17 cellular contexts compared by ENCODE assay signal in genomic region chr5:178250263-178250662, GRCh38.
"Had no signal": no experiment of that assay in that cellular context is flagged by ENCODE, and none has a peak within 500 bp of the region (broad histone marks: within the 10 kb centered on the region; RNA-seq: fewer than 3 reads in every experiment).

No MANE protein-coding gene starts in this region.

- H3K27ac ChIP-seq: brain microvascular endothelial cell, epithelial cell of prostate, neutrophil, vagina, VCaP had no signal

- H3K27me3 ChIP-seq: brain microvascular endothelial cell, heart right ventricle, neutrophil, thyroid gland, vagina had no signal

- H3K4me1 ChIP-seq: vagina had no signal

- DNase-seq: activated CD4-positive, alpha-beta T cell treated with anti-CD3 and anti-CD28 coated beads for 1 hour; activated CD4-positive, alpha-beta T cell treated with anti-CD3 and anti-CD28 coated beads, Interleukin-2, amount 50 U/mL, for 4 hours; activated gamma-delta T cell; brain microvascular endothelial cell; cerebellar nuclear complex; foreskin melanocyte; retina; stimulated activated CD4-positive, alpha-beta T cell treated with anti-CD3 and anti-CD28 coated beads, Interleukin-2, amount 100 ng/mL, for 48 hours; stimulated activated naive B cell treated with anti-CD40 and anti-IgM and Interleukin-4, amounts not matched to agents 10 μg/mL and 1 μg/mL and 100 μg/mL, for 72 hours had no signal

- H3K36me3 Mint-ChIP-seq: naive thymus-derived CD4-positive, alpha-beta T cell; stimulated activated naive B cell treated with anti-CD40 and anti-IgM and Interleukin-4, amounts not matched to agents 10 μg/mL and 1 μg/mL and 100 μg/mL, for 72 hours had no signal

- H3K36me3 ChIP-seq: brain microvascular endothelial cell, heart right ventricle, neutrophil, thyroid gland, vagina had no signal

- H3K27me3 Mint-ChIP-seq: dendritic cell treated with granulocyte-macrophage colony-stimulating factor and Interleukin-4, amounts not matched to agents 40 ng/mL and 50 ng/mL, for 4 days; stimulated activated naive B cell treated with anti-CD40 and anti-IgM and Interleukin-4, amounts not matched to agents 10 μg/mL and 1 μg/mL and 100 μg/mL, for 72 hours had no signal

- H3K4me3 Mint-ChIP-seq: dendritic cell treated with granulocyte-macrophage colony-stimulating factor and Interleukin-4, amounts not matched to agents 40 ng/mL and 50 ng/mL, for 4 days; stimulated activated naive B cell treated with anti-CD40 and anti-IgM and Interleukin-4, amounts not matched to agents 10 μg/mL and 1 μg/mL and 100 μg/mL, for 72 hours had no signal

- H3K9me3 ChIP-seq: heart right ventricle, neutrophil, thyroid gland, vagina had no signal

- H3K4me3 ChIP-seq: heart right ventricle, thyroid gland, vagina had no signal

- H3K27ac Mint-ChIP-seq: dendritic cell treated with granulocyte-macrophage colony-stimulating factor and Interleukin-4, amounts not matched to agents 40 ng/mL and 50 ng/mL, for 4 days; stimulated activated naive B cell treated with anti-CD40 and anti-IgM and Interleukin-4, amounts not matched to agents 10 μg/mL and 1 μg/mL and 100 μg/mL, for 72 hours had no signal
